Comparison of ENCODE assay signal across 8 cellular contexts in the genomic region with DNA sequence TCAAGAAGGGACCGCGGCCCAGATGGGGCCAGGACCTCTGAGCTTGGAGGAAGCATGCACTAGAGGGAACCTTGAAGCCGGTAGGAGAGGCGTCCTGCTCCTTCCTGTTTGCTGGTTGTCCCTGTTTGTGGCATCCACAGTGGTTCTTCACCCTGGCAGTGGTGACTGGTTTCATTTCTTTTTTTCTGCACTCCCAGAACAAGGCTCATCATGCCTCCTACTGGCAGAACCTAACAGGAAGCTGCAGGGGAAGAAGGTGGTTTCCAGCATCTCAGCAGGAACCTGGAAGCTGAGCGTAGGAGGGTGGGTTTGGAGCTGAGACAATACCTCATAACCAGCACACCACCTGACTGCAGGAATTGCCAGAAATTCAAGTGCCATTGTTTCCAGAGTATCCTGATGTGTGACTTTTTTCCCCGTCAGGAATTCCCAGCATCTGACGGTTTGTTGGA. TPM values are rescaled to one million over a fixed set of nuclear protein-coding genes. Genes with fewer than 3 reads are reported as not detected.
DNase-seq lines count a peak whose midpoint lies in the region; ATAC-seq and TF ChIP-seq lines count a peak whose summit lies in the region.

No MANE protein-coding gene starts in this region.

- ATAC-seq in HG03135 (IDR thresholded peaks at IDR 0.05; ENCODE audit: unreplicated experiment): peak; percentile 68

- H3K27me3 Mint-ChIP-seq in endodermal cell (ENCODE audit: insufficient read depth): no peaks in the 10 kb centered on the region

- H3K27me3 ChIP-seq in endodermal cell (ENCODE audit: control insufficient read depth, insufficient read depth, low read length, poor library complexity, severe bottlenecking): no peaks in the 10 kb centered on the region

- H3K4me3 ChIP-seq in endodermal cell (ENCODE audit: low read length): no peak overlapping the region

- no peak overlapping the region for H3K27ac ChIP-seq in endodermal cell (ENCODE audit: low read depth, low read length)

- H3K36me3 Mint-ChIP-seq in endodermal cell (ENCODE audit: low read depth): peaks cover under 1% of the 10 kb centered on the region

- peak; percentile 29 for TF ChIP-seq POLR2A in GM19099 (IDR thresholded peaks at IDR 0.05; ENCODE audit: extremely low read depth, insufficient read length, low read depth)

- H3K9me3 ChIP-seq in endodermal cell (ENCODE audit: control insufficient read depth, low read length): no peaks in the 10 kb centered on the region

- DNase-seq in D341Med (ENCODE audit: low spot score): peak; percentile 46
- DNase-seq in SIG-M5 (lab: John Stamatoyannopoulos, UW): peak; percentile 55
- DNase-seq in endodermal cell: peak; percentile 89
- DNase-seq in midbrain (lab: John Stamatoyannopoulos, UW): peak; percentile 74
- no peak for DNase-seq in NCI-H510A treated with DMSO at 0.1 percent for 48 hours (lab: John Stamatoyannopoulos, UW)
- no peak for DNase-seq in NCI-H2029 (lab: John Stamatoyannopoulos, UW)

- no peaks in the 10 kb centered on the region for H3K4me1 Mint-ChIP-seq in endodermal cell

- WGBS in endodermal cell (ENCODE audit: insufficient coverage in 1 of 2, insufficient read length in 1 of 2), 2 experiments: 74 to 83% methylated on average over 5 to 7 of the region's 7 CpGs

- no peaks in the 10 kb centered on the region for H3K9me3 Mint-ChIP-seq in endodermal cell

- no peaks in the 10 kb centered on the region for H3K36me3 ChIP-seq in endodermal cell (ENCODE audit: control insufficient read depth, insufficient read depth, low read length)

- peak; percentile 79 for TF ChIP-seq CTCF in endodermal cell (conservative IDR thresholded peaks at IDR 0.05)

- H3K27ac Mint-ChIP-seq in endodermal cell: no peak overlapping the region

- no peak overlapping the region for H3K9ac ChIP-seq in endodermal cell (ENCODE audit: extremely low read depth, low read length, poor library complexity, severe bottlenecking)

- H3K4me3 Mint-ChIP-seq in endodermal cell: no peak overlapping the region

- no peaks in the 10 kb centered on the region for H3K4me1 ChIP-seq in endodermal cell (ENCODE audit: control insufficient read depth, insufficient read depth, low read length)

RNA-seq across cellular contexts. Expression of gene TMEM231, which starts 5.8 kb away (rescaled TPM):
- 10 to 100 TPM; 11.9 to 15.7 TPM for total RNA-seq in endodermal cell
- polyA plus RNA-seq in endodermal cell (2013, experiment 1 of 2): 25.0 TPM
- 27.1 TPM for polyA plus RNA-seq in endodermal cell (2013, experiment 2 of 2)

RNA-seq across cellular contexts. Expression of gene CHST5, which starts 14.3 kb away (rescaled TPM):
- 1 to 10 TPM in 1 of 2 donors, under 1 TPM in 1; 0.26 to 1.1 TPM for total RNA-seq in endodermal cell
- 0.78 TPM for polyA plus RNA-seq in endodermal cell (2013, experiment 1 of 2)
- polyA plus RNA-seq in endodermal cell (2013, experiment 2 of 2): 0.87 TPM

RNA-seq across cellular contexts. Expression of gene GABARAPL2, which starts 15.9 kb away (rescaled TPM):
- 10 to 100 TPM; 72.8 to 78.5 TPM for total RNA-seq in endodermal cell
- 126 TPM for polyA plus RNA-seq in endodermal cell (2013, experiment 1 of 2)
- 128 TPM for polyA plus RNA-seq in endodermal cell (2013, experiment 2 of 2)

RNA-seq across cellular contexts. Expression of gene CHST6, which starts 55.0 kb away (rescaled TPM):
- total RNA-seq in endodermal cell: 10 to 100 TPM; 13.5 to 15.9 TPM
- polyA plus RNA-seq in endodermal cell (2013, experiment 1 of 2): 6.5 TPM
- polyA plus RNA-seq in endodermal cell (2013, experiment 2 of 2): 6.6 TPM

Comparison
In these comparisons a context has a peak if more than half of its experiments do, and no peak if none do; other contexts are left out.
1. DNase-seq: peak in D341Med (single experiment), SIG-M5 (single experiment), endodermal cell (single experiment) and midbrain (single experiment); none in NCI-H510A treated with DMSO at 0.1 percent for 48 hours (single experiment) and NCI-H2029 (single experiment).